In the genomic region with DNA sequence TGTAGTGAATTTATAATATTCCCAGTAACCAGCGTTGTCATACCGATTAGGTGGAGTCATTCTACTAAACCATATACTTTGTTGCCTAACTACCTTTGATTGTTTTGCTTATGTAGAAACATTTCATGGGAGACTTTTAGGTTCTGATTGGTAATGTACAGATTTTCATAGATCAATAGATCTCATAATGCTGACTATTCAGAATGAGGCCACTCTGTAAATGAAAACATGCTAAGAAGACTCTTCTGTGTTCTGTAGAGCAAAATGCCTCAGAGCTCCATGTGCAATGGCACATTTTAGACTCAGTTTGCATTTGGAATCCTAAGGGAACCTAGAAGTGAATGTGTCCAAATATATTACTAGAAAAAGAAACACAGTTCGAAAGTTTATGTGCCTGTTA, we compare ENCODE assay signal across 11 cellular contexts. TPM values are rescaled to one million over a fixed set of nuclear protein-coding genes. Genes with fewer than 3 reads are reported as not detected.
A peak's percentile ranks its signal among the peaks of the same experiment; 100 is the strongest.
DNase-seq lines count a peak whose midpoint lies in the region; ATAC-seq and TF ChIP-seq lines count a peak whose summit lies in the region.
"Had no signal": no experiment of that assay in that cellular context is flagged by ENCODE, and none has a peak within 500 bp of the region (broad histone marks: within the 10 kb centered on the region; RNA-seq: fewer than 3 reads in every experiment).

No MANE protein-coding gene starts in this region.

- no peak for DNase-seq in activated naive CD4-positive, alpha-beta T cell treated with anti-CD3 and anti-CD28 coated beads, Interleukin-2, amount 50 U/mL, for 16 hours
- DNase-seq in G401 (ENCODE audit: low spot score) = peak; percentile 43
- no peak for DNase-seq in naive thymus-derived CD8-positive, alpha-beta T cell
- DNase-seq in NCI-H1694 (lab: John Stamatoyannopoulos, UW) = no peak
- DNase-seq in progenitor cell of endocrine pancreas (ENCODE audit: low spot score, unreplicated experiment) = no peak
- DNase-seq: DMS 273 treated with DMSO at 0.1 percent for 48 hours, NCI-H1092 treated with DMSO at 0.1 percent for 48 hours, NCI-H1694 treated with DMSO at 0.1 percent for 48 hours, PC-9 had no signal

- H3K4me1 Mint-ChIP-seq in activated naive CD4-positive, alpha-beta T cell treated with anti-CD3 and anti-CD28 coated beads, Interleukin-2, amount 50 U/mL, for 24 hours = peaks cover 87% of the 10 kb centered on the region
- H3K4me1 Mint-ChIP-seq in activated T-helper 17 cell treated with anti-CD3 and anti-CD28 coated beads, Interleukin-2, amount 50 U/mL, for 72 hours = peaks cover 28% of the 10 kb centered on the region
- H3K4me1 Mint-ChIP-seq in naive thymus-derived CD8-positive, alpha-beta T cell = peaks cover 19 to 77% (median 63%) of the 10 kb centered on the region in 4 donors
- peaks cover 23% of the 10 kb centered on the region for H3K4me1 Mint-ChIP-seq in progenitor cell of endocrine pancreas (ENCODE audit: low read depth)

- no peaks in the 10 kb centered on the region for H3K27me3 Mint-ChIP-seq in activated naive CD4-positive, alpha-beta T cell treated with anti-CD3 and anti-CD28 coated beads, Interleukin-2, amount 50 U/mL, for 24 hours
- no peaks in the 10 kb centered on the region for H3K27me3 Mint-ChIP-seq in activated T-helper 17 cell treated with anti-CD3 and anti-CD28 coated beads, Interleukin-2, amount 50 U/mL, for 72 hours
- no peaks in the 10 kb centered on the region for H3K27me3 Mint-ChIP-seq in naive thymus-derived CD8-positive, alpha-beta T cell
- H3K27me3 Mint-ChIP-seq in progenitor cell of endocrine pancreas = no peaks in the 10 kb centered on the region

- peak overlapping the region; percentile 66 for H3K4me3 Mint-ChIP-seq in activated naive CD4-positive, alpha-beta T cell treated with anti-CD3 and anti-CD28 coated beads, Interleukin-2, amount 50 U/mL, for 24 hours
- H3K4me3 Mint-ChIP-seq in activated T-helper 17 cell treated with anti-CD3 and anti-CD28 coated beads, Interleukin-2, amount 50 U/mL, for 72 hours = peak overlapping the region; percentile 53
- H3K4me3 Mint-ChIP-seq in naive thymus-derived CD8-positive, alpha-beta T cell = peak overlapping the region in 4 of 10 donors; percentile 11 to 48 (median 36)
- no peak overlapping the region for H3K4me3 Mint-ChIP-seq in progenitor cell of endocrine pancreas (ENCODE audit: low read depth)

- POLR2A ChIA-PET in naive thymus-derived CD8-positive, alpha-beta T cell (lab: Charles Lee) = interaction anchor here (0.6 kb wide), 1 partner anchor 43 kb away, joined by 6 read pairs; no protein-coding TSS in a partner anchor

- H3K36me3 Mint-ChIP-seq in activated naive CD4-positive, alpha-beta T cell treated with anti-CD3 and anti-CD28 coated beads, Interleukin-2, amount 50 U/mL, for 24 hours = peaks cover 38% of the 10 kb centered on the region
- H3K36me3 Mint-ChIP-seq in activated T-helper 17 cell treated with anti-CD3 and anti-CD28 coated beads, Interleukin-2, amount 50 U/mL, for 72 hours (ENCODE audit: low read depth) = peaks cover 83% of the 10 kb centered on the region
- peaks cover 7 to 59% (median 32%) of the 10 kb centered on the region in 3 donors for H3K36me3 Mint-ChIP-seq in naive thymus-derived CD8-positive, alpha-beta T cell
- peaks cover 13% of the 10 kb centered on the region for H3K36me3 Mint-ChIP-seq in progenitor cell of endocrine pancreas (ENCODE audit: insufficient read depth)

- no peak for ATAC-seq in activated T-helper 17 cell treated with anti-CD3 and anti-CD28 coated beads, Interleukin-2, amount 50 U/mL, for 72 hours (replicated peaks)
- no peak for ATAC-seq in naive thymus-derived CD8-positive, alpha-beta T cell

- H3K27ac Mint-ChIP-seq in activated naive CD4-positive, alpha-beta T cell treated with anti-CD3 and anti-CD28 coated beads, Interleukin-2, amount 50 U/mL, for 24 hours = peak overlapping the region; percentile 88
- peak overlapping the region; percentile 62 for H3K27ac Mint-ChIP-seq in activated T-helper 17 cell treated with anti-CD3 and anti-CD28 coated beads, Interleukin-2, amount 50 U/mL, for 72 hours
- H3K27ac Mint-ChIP-seq in naive thymus-derived CD8-positive, alpha-beta T cell = peak overlapping the region in 6 of 10 donors; percentile 4 to 67 (median 44)
- H3K27ac Mint-ChIP-seq in progenitor cell of endocrine pancreas = no peak overlapping the region

- no peak for TF ChIP-seq CTCF in progenitor cell of endocrine pancreas (IDR thresholded peaks at IDR 0.05; ENCODE audit: unreplicated experiment)

- peaks cover 6% of the 10 kb centered on the region for H3K9me3 Mint-ChIP-seq in activated naive CD4-positive, alpha-beta T cell treated with anti-CD3 and anti-CD28 coated beads, Interleukin-2, amount 50 U/mL, for 24 hours
- H3K9me3 Mint-ChIP-seq in activated T-helper 17 cell treated with anti-CD3 and anti-CD28 coated beads, Interleukin-2, amount 50 U/mL, for 72 hours = no peaks in the 10 kb centered on the region
- no peaks in the 10 kb centered on the region for H3K9me3 Mint-ChIP-seq in naive thymus-derived CD8-positive, alpha-beta T cell
- no peaks in the 10 kb centered on the region for H3K9me3 Mint-ChIP-seq in progenitor cell of endocrine pancreas (ENCODE audit: low read depth)

- in situ Hi-C loops in G401 (cut with HindIII; ENCODE audit: low sequenced_read_pairs) = no loop called here

RNA-seq across cellular contexts. Expression of a gene that starts 20.0 kb away (rescaled TPM):
- total RNA-seq in G401 (2014; rRNA removed; shearing (Covaris generic)) = 0.68 and 8.5 TPM in 2 replicates
- total RNA-seq in activated T-helper 17 cell treated with anti-CD3 and anti-CD28 coated beads, Interleukin-2, amount 50 U/mL, for 72 hours = 100 to 1,000 TPM in 1 of 2 donors, 10 to 100 TPM in 1; 41.4 to 110 TPM
- 100 to 1,000 TPM; 106 to 108 TPM for total RNA-seq in naive thymus-derived CD8-positive, alpha-beta T cell
- 10 to 100 TPM; 32.1 to 36.6 (median 34.2) TPM for polyA plus RNA-seq in naive thymus-derived CD8-positive, alpha-beta T cell
- 64.1 and 69.8 TPM in 2 replicates for total RNA-seq in progenitor cell of endocrine pancreas
